8 cellular contexts compared by ENCODE assay signal in genomic region chr4:174222266-174222872, GRCh38.
DNase-seq lines count a peak whose midpoint lies in the region; ATAC-seq and TF ChIP-seq lines count a peak whose summit lies in the region.

No MANE protein-coding gene starts in this region.

- H3K4me3 ChIP-seq in spleen, result no peak overlapping the region

- ATAC-seq in HG02678 (IDR thresholded peaks at IDR 0.05; ENCODE audit: unreplicated experiment), result peak; percentile 70
- no peak for ATAC-seq in Right ventricle myocardium superior (ENCODE audit: poor library complexity)

- H3K9me3 ChIP-seq in spleen, result no peaks in the 10 kb centered on the region

- peaks cover 4 to 13% (median 10%) of the 10 kb centered on the region in 6 donors for H3K4me1 ChIP-seq in spleen

- peak; percentile 26 for DNase-seq in AG08395 (ENCODE audit: low spot score)
- peak; percentile 15 for DNase-seq in NCI-H2171 treated with DMSO at 0.1 percent for 48 hours (lab: John Stamatoyannopoulos, UW)
- DNase-seq in erythroblast (lab: John Stamatoyannopoulos, UW), result peak; percentile 30 to 59
- DNase-seq in spleen, result no peak
- DNase-seq in occipital lobe (lab: John Stamatoyannopoulos, UW), result no peak
- no peak for DNase-seq in Right ventricle myocardium superior

- 34 to 42% (median 37%) methylated on average over 4 of the region's 4 CpGs for WGBS in spleen, 5 donors

- TF ChIP-seq POLR2A in erythroblast (IDR thresholded peaks at IDR 0.05; ENCODE audit: low read length), result no peak
- no peak for TF ChIP-seq POLR2A in spleen (IDR thresholded peaks at IDR 0.05)

- no peak overlapping the region for H3K27ac ChIP-seq in spleen

- H3K27me3 ChIP-seq in spleen (replicated peaks in 1 of 7), result peaks cover 0 to 68% (median 30%) of the 10 kb centered on the region in 7 donors

- intact Hi-C loops in spleen (cut with DNase I; ENCODE audit: low total_unique reads) (loop anchor here (10.0 kb wide), 1 partner anchor 82 kb away; no protein-coding TSS in a partner anchor), Right ventricle myocardium superior (cut with DNase I) (no loop called here)

- H3K36me3 ChIP-seq in spleen, result no peaks in the 10 kb centered on the region

- peak; percentile 63 for TF ChIP-seq CTCF in GM12873 (IDR thresholded peaks at IDR 0.05; ENCODE audit: insufficient read depth, low read depth, low read length, missing control alignments)
- peak in 6 of 11 experiments; percentile 42 to 61 (median 58) for TF ChIP-seq CTCF in spleen (IDR thresholded peaks at IDR 0.05 in 8 of 11, conservative IDR thresholded peaks at IDR 0.05 in 3 of 11)

Comparison
In these comparisons a context has a peak if more than half of its experiments do, and no peak if none do; other contexts are left out.
1. DNase-seq: peak in AG08395 (single experiment), NCI-H2171 treated with DMSO at 0.1 percent for 48 hours (single experiment) and erythroblast (2 of 2); none in spleen (single experiment), occipital lobe (single experiment) and Right ventricle myocardium superior (single experiment).